Comparison of ENCODE assay signal across 8 cellular contexts in genomic region chr1:16366722-16367257, GRCh38. TPM values are rescaled to one million over a fixed set of nuclear protein-coding genes. Genes with fewer than 3 reads are reported as not detected.
A peak's percentile ranks its signal among the peaks of the same experiment; 100 is the strongest.
DNase-seq lines count a peak whose midpoint lies in the region; ATAC-seq and FAIRE-seq lines count a peak whose summit lies in the region.

A gene with protein sequence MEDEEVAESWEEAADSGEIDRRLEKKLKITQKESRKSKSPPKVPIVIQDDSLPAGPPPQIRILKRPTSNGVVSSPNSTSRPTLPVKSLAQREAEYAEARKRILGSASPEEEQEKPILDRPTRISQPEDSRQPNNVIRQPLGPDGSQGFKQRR (plus strand): TSS chr1:16367242. CDS start chr1:16367258, 16 bp downstream.

- H3K27ac Mint-ChIP-seq in activated CD4-positive, alpha-beta T cell treated with anti-CD3 and anti-CD28 coated beads, Interleukin-2, amount 10 ng/mL, durations not matched to agents 24 days and 14 days = peak within 1 kb of the TSS; percentile 100

- H3K4me1 Mint-ChIP-seq in activated CD4-positive, alpha-beta T cell treated with anti-CD3 and anti-CD28 coated beads, Interleukin-2, amount 10 ng/mL, durations not matched to agents 24 days and 14 days = peaks cover 34% of the 10 kb centered on the region

- ATAC-seq in GM19351 (IDR thresholded peaks at IDR 0.05; ENCODE audit: unreplicated experiment) = peak; percentile 81
- ATAC-seq in HG03520 (IDR thresholded peaks at IDR 0.05; ENCODE audit: unreplicated experiment) = peak; percentile 75

- peak; percentile 21 for FAIRE-seq in colon (lab: Jason Lieb, UNC)

- no peaks in the 10 kb centered on the region for H3K27me3 Mint-ChIP-seq in activated CD4-positive, alpha-beta T cell treated with anti-CD3 and anti-CD28 coated beads, Interleukin-2, amount 10 ng/mL, durations not matched to agents 24 days and 14 days

- H3K9me3 Mint-ChIP-seq in activated CD4-positive, alpha-beta T cell treated with anti-CD3 and anti-CD28 coated beads, Interleukin-2, amount 10 ng/mL, durations not matched to agents 24 days and 14 days = no peaks in the 10 kb centered on the region

- DNase-seq in AML-193 (lab: John Stamatoyannopoulos, UW) (peak; percentile 97 to 98), NCI-H526 treated with DMSO at 0.1 percent for 48 hours (lab: John Stamatoyannopoulos, UW) (peak; percentile 99), kidney glomerular epithelial cell (lab: John Stamatoyannopoulos, UW) (peak; percentile 98)
- DNase-seq in activated CD4-positive, alpha-beta T cell treated with anti-CD3 and anti-CD28 coated beads, Interleukin-2, amount 10 ng/mL, durations not matched to agents 24 days and 14 days = peak; percentile 98
- DNase-seq in stimulated activated CD4-positive, alpha-beta T cell treated with anti-CD3 and anti-CD28 coated beads, Interleukin-1b, Interleukin-23, amount 100 ng/mL, for 1 hour (ENCODE audit: low read depth in 2 of 2) = peak; percentile 75 to 89

- H3K4me3 Mint-ChIP-seq in activated CD4-positive, alpha-beta T cell treated with anti-CD3 and anti-CD28 coated beads, Interleukin-2, amount 10 ng/mL, durations not matched to agents 24 days and 14 days = peak within 1 kb of the TSS; percentile 99

- intact Hi-C loops in activated CD4-positive, alpha-beta T cell treated with anti-CD3 and anti-CD28 coated beads, Interleukin-2, amount 10 ng/mL, durations not matched to agents 24 days and 14 days (cut with micrococcal nuclease) = loop anchor here (2.0 to 10.0 kb wide), 10 partner anchors 14 to 839 kb away; partner anchors contain the start of genes CPLANE2, DNAJC16, FAM131C and FBXO42

- peaks cover 16% of the 10 kb centered on the region for H3K36me3 Mint-ChIP-seq in activated CD4-positive, alpha-beta T cell treated with anti-CD3 and anti-CD28 coated beads, Interleukin-2, amount 10 ng/mL, durations not matched to agents 24 days and 14 days (ENCODE audit: low read depth)

RNA-seq across cellular contexts. Expression of the gene that starts here (rescaled TPM):
- 195 and 200 TPM in 2 replicates for total RNA-seq in activated CD4-positive, alpha-beta T cell treated with anti-CD3 and anti-CD28 coated beads, Interleukin-2, amount 10 ng/mL, durations not matched to agents 24 days and 14 days

Comparison
In these comparisons a context has a peak if more than half of its experiments do, and no peak if none do; other contexts are left out.
1. Peak in every context shown above with its lines: DNase-seq and ATAC-seq.